Comparison of ENCODE assay signal across 11 cellular contexts in genomic region chr3:105907790-105908189, GRCh38. TPM values are rescaled to one million over a fixed set of nuclear protein-coding genes. Genes with fewer than 3 reads are reported as not detected.
DNase-seq lines count a peak whose midpoint lies in the region; ATAC-seq and TF ChIP-seq lines count a peak whose summit lies in the region.
"Had no signal": no experiment of that assay in that cellular context is flagged by ENCODE, and none has a peak within 500 bp of the region (broad histone marks: within the 10 kb centered on the region; RNA-seq: fewer than 3 reads in every experiment).

No MANE protein-coding gene starts in this region.

- H4K5ac ChIP-seq in H9 (ENCODE audit: insufficient read length, low read depth, low read length) = no peak overlapping the region

- no peak overlapping the region for H3K4me3 Mint-ChIP-seq in mesothelial cell of epicardium
- no peak overlapping the region for H3K4me3 Mint-ChIP-seq in H9
- H3K4me3 Mint-ChIP-seq: activated T-cell treated with anti-CD3 and anti-CD28 coated beads, Interleukin-2, amount 50 U/mL, for 4 hours had no signal

- DNase-seq in DND-41 (no peak), mesothelial cell of epicardium (ENCODE audit: low spot score in 2 of 2, unreplicated experiment in 2 of 2) (no peak), H9 (no peak), NCI-H526 treated with DMSO at 0.1 percent for 48 hours (lab: John Stamatoyannopoulos, UW) (no peak)
- no peak for DNase-seq in activated naive CD4-positive, alpha-beta T cell treated with anti-CD3 and anti-CD28 coated beads, Interleukin-2, amount 50 U/mL, for 72 hours (ENCODE audit: low spot score in 2 of 2)
- no peak for DNase-seq in activated naive CD4-positive, alpha-beta T cell (lab: John Stamatoyannopoulos, UW)
- DNase-seq: activated T-cell treated with anti-CD3 and anti-CD28 coated beads, Interleukin-2, amount 50 U/mL, for 4 hours; foreskin fibroblast; right cardiac atrium had no signal

- no peaks in the 10 kb centered on the region for H4K20me1 ChIP-seq in DND-41 (ENCODE audit: insufficient read depth, low read length)
- no peaks in the 10 kb centered on the region for H4K20me1 ChIP-seq in SU-DHL-6 (ENCODE audit: low read depth, low read length)
- H4K20me1 ChIP-seq in H9 (ENCODE audit: control insufficient read depth, insufficient read depth, insufficient read length) = no peaks in the 10 kb centered on the region

- H3K36me3 Mint-ChIP-seq in mesothelial cell of epicardium = no peaks in the 10 kb centered on the region
- H3K36me3 Mint-ChIP-seq in activated naive CD4-positive, alpha-beta T cell treated with anti-CD3 and anti-CD28 coated beads, Interleukin-2, amount 50 U/mL, for 72 hours = peaks cover 0 to 17% of the 10 kb centered on the region in 2 donors
- no peaks in the 10 kb centered on the region for H3K36me3 Mint-ChIP-seq in H9 (ENCODE audit: insufficient read depth in 1 of 3, low read depth in 3 of 3)

- no peaks in the 10 kb centered on the region for H3K9me2 ChIP-seq in SU-DHL-6 (replicated peaks; ENCODE audit: insufficient read depth, low read length)

- H2AK5ac ChIP-seq in H9 (ENCODE audit: insufficient read length, low read length) = no peak overlapping the region

- no peaks in the 10 kb centered on the region for H3K27me3 ChIP-seq in DND-41 (ENCODE audit: insufficient read depth, low read length, poor library complexity)
- H3K27me3 ChIP-seq in SU-DHL-6 (ENCODE audit: low read length) = no peaks in the 10 kb centered on the region
- H3K27me3 ChIP-seq in H9 (ENCODE audit: insufficient read depth, low read length) = no peaks in the 10 kb centered on the region

- no peak overlapping the region for H4K8ac ChIP-seq in H9 (replicated peaks; ENCODE audit: insufficient read length, low read depth, low read length)

- no peak overlapping the region for H2BK120ac ChIP-seq in H9 (ENCODE audit: low read depth, low read length, poor library complexity, severe bottlenecking)

- H3T11ph ChIP-seq in H9 (ENCODE audit: low read length) = no peak overlapping the region

- H3K4me3 ChIP-seq in DND-41 (ENCODE audit: low read depth in 1 of 2, low read length in 2 of 2) = no peak overlapping the region
- H3K4me3 ChIP-seq in SU-DHL-6 (ENCODE audit: insufficient read depth, low read length, poor library complexity, severe bottlenecking) = no peak overlapping the region

- no CpG with 5 or more reads among the region's 3 CpGs for WGBS in H9 (ENCODE audit: extremely low coverage, insufficient read length, low lambda C conversion rate)

- no peak overlapping the region for H2BK20ac ChIP-seq in H9 (ENCODE audit: low read depth, low read length, poor library complexity, severe bottlenecking)

- H3K27ac Mint-ChIP-seq in mesothelial cell of epicardium (peak overlapping the region; percentile 28), H9 (no peak overlapping the region)
- no peak overlapping the region for H3K27ac Mint-ChIP-seq in activated naive CD4-positive, alpha-beta T cell treated with anti-CD3 and anti-CD28 coated beads, Interleukin-2, amount 50 U/mL, for 72 hours

- H3K36me3 ChIP-seq in DND-41 (ENCODE audit: insufficient read depth, low read length) (no peaks in the 10 kb centered on the region), SU-DHL-6 (ENCODE audit: low read length) (no peaks in the 10 kb centered on the region)

- H3K56ac ChIP-seq in H9 (ENCODE audit: insufficient read length, low read depth, low read length) = no peak overlapping the region

- H3K14ac ChIP-seq in H9 (ENCODE audit: insufficient read depth, low read length) = no peak overlapping the region

- H3K9me3 Mint-ChIP-seq in mesothelial cell of epicardium = peaks cover 10% of the 10 kb centered on the region
- H3K9me3 Mint-ChIP-seq in activated naive CD4-positive, alpha-beta T cell treated with anti-CD3 and anti-CD28 coated beads, Interleukin-2, amount 50 U/mL, for 72 hours = peaks cover 0 to 15% of the 10 kb centered on the region in 2 donors
- no peaks in the 10 kb centered on the region for H3K9me3 Mint-ChIP-seq in H9

- H3K9me3 ChIP-seq in DND-41 (ENCODE audit: insufficient read depth, low read length, severe bottlenecking) = no peaks in the 10 kb centered on the region
- H3K9me3 ChIP-seq in SU-DHL-6 (ENCODE audit: insufficient read depth, low read length) = no peaks in the 10 kb centered on the region
- H3K9me3 ChIP-seq in H9 (ENCODE audit: control insufficient read depth, low read depth, low read length) = no peaks in the 10 kb centered on the region

- no peaks in the 10 kb centered on the region for H3K27me3 Mint-ChIP-seq in mesothelial cell of epicardium (ENCODE audit: low read depth)
- no peaks in the 10 kb centered on the region for H3K27me3 Mint-ChIP-seq in H9 (ENCODE audit: low read depth)

- H4K91ac ChIP-seq in H9 (ENCODE audit: insufficient read length, low read depth, low read length) = no peak overlapping the region

- H3K4me2 ChIP-seq in DND-41 (ENCODE audit: insufficient read depth, low read length) (no peak overlapping the region), SU-DHL-6 (ENCODE audit: low read depth, low read length, poor library complexity, severe bottlenecking) (peak overlapping the region; percentile 20), H9 (ENCODE audit: insufficient read depth, insufficient read length, low read length) (no peak overlapping the region)

- H3K79me1 ChIP-seq in H9 (ENCODE audit: insufficient read depth, low read depth, low read length, poor library complexity, severe bottlenecking) = no peaks in the 10 kb centered on the region

- H3K79me2 ChIP-seq in DND-41 (ENCODE audit: insufficient read depth, low read length) (no peaks in the 10 kb centered on the region), SU-DHL-6 (ENCODE audit: insufficient read depth, low read length) (no peaks in the 10 kb centered on the region), H9 (ENCODE audit: insufficient read depth, low read length) (no peaks in the 10 kb centered on the region)

- H3K23me2 ChIP-seq in H9 (ENCODE audit: insufficient read length, low read depth, low read length, poor library complexity, severe bottlenecking) = no peaks in the 10 kb centered on the region

- TF ChIP-seq CTCF in DND-41 (IDR thresholded peaks at IDR 0.05; ENCODE audit: borderline replicate concordance, extremely low read depth, low read length, poor library complexity, severe bottlenecking) (no peak), SU-DHL-6 (IDR thresholded peaks at IDR 0.05; ENCODE audit: insufficient read depth, low read length, poor library complexity, severe bottlenecking) (no peak), mesothelial cell of epicardium (IDR thresholded peaks at IDR 0.05; ENCODE audit: unreplicated experiment) (no peak), H9 (conservative IDR thresholded peaks at IDR 0.05) (no peak)

- no peak overlapping the region for H3K4ac ChIP-seq in H9 (ENCODE audit: low read depth, low read length)

- no peaks in the 10 kb centered on the region for H3F3A ChIP-seq in SU-DHL-6 (ENCODE audit: insufficient read depth)

- H3K4me1 Mint-ChIP-seq in mesothelial cell of epicardium = peaks cover 13% of the 10 kb centered on the region
- H3K4me1 Mint-ChIP-seq in H9 = no peaks in the 10 kb centered on the region

- H3K27ac ChIP-seq in DND-41 (ENCODE audit: low read length) (no peak overlapping the region), SU-DHL-6 (ENCODE audit: low read depth, low read length) (no peak overlapping the region), H9 (ENCODE audit: insufficient read length, low read depth, low read length) (no peak overlapping the region)

- no peak overlapping the region for H2BK5ac ChIP-seq in H9 (ENCODE audit: insufficient read length, low read length)

- no peak overlapping the region for H3K23ac ChIP-seq in H9 (ENCODE audit: insufficient read length, low read depth, low read length)

- H3K4me1 ChIP-seq in DND-41 (ENCODE audit: insufficient read depth, low read length) (no peaks in the 10 kb centered on the region), H9 (ENCODE audit: insufficient read depth, low read length) (no peaks in the 10 kb centered on the region)

- no peak overlapping the region for H3K18ac ChIP-seq in H9 (ENCODE audit: insufficient read length, low read depth, low read length)

- ATAC-seq in DND-41 (ENCODE audit: insufficient read depth, low read depth) = no peak
- ATAC-seq in HG03103 (IDR thresholded peaks at IDR 0.05; ENCODE audit: low read depth, unreplicated experiment) = peak; percentile 70
- ATAC-seq in activated naive CD4-positive, alpha-beta T cell treated with anti-CD3 and anti-CD28 coated beads, Interleukin-2, amount 50 U/mL, for 72 hours = no peak
- ATAC-seq: activated T-cell treated with anti-CD3 and anti-CD28 coated beads, Interleukin-2, amount 50 U/mL, for 4 hours had no signal

- no peak overlapping the region for H2BK15ac ChIP-seq in H9 (ENCODE audit: low read depth, low read length)

- H3K9ac ChIP-seq in DND-41 (ENCODE audit: low read depth, low read length) = no peak overlapping the region
- no peak overlapping the region for H3K9ac ChIP-seq in SU-DHL-6 (ENCODE audit: low read length)
- H3K9ac ChIP-seq in H9 (ENCODE audit: extremely low read depth, insufficient read length, low read length) = no peak overlapping the region

- H2BK12ac ChIP-seq in H9 (ENCODE audit: insufficient read length, low read depth, low read length) = no peak overlapping the region

- peak overlapping the region; percentile 42; the same call in 1 of the 2 replicates for H2AFZ ChIP-seq in DND-41 (ENCODE audit: low read depth, low read length)
- H2AFZ ChIP-seq in SU-DHL-6 (ENCODE audit: low read depth, low read length, severe bottlenecking) = no peak overlapping the region
- no peak overlapping the region for H2AFZ ChIP-seq in H9 (ENCODE audit: low read length)

RNA-seq across cellular contexts. Expression of gene CBLB, which starts 39.0 kb away (rescaled TPM):
- total RNA-seq in mesothelial cell of epicardium = 101 to 116 TPM (median 108 TPM) in 3 replicates
- total RNA-seq in activated naive CD4-positive, alpha-beta T cell treated with anti-CD3 and anti-CD28 coated beads, Interleukin-2, amount 50 U/mL, for 72 hours = 100 to 1,000 TPM in 1 of 2 donors, 10 to 100 TPM in 1; 81.3 to 107 TPM
- 22.4 and 25.7 TPM in 2 replicates for total RNA-seq in H9 (2021)
